In genomic region chr18:78603102-78603501, GRCh38 we compare ENCODE assay signal across 24 cellular contexts.
"Had no signal": no experiment of that assay in that cellular context is flagged by ENCODE, and none has a peak within 500 bp of the region (broad histone marks: within the 10 kb centered on the region; RNA-seq: fewer than 3 reads in every experiment).

No MANE protein-coding gene starts in this region.

- H3K4me1 Mint-ChIP-seq: naive thymus-derived CD4-positive, alpha-beta T cell; stimulated activated memory B cell treated with anti-CD40 and anti-IgM and Interleukin-4, amounts not matched to agents 10 μg/mL and 1 μg/mL and 100 μg/mL, for 72 hours; stimulated activated naive CD8-positive, alpha-beta T cell treated with anti-CD3 and anti-CD28 coated beads, Interleukin-15, amount 100 ng/mL, for 72 hours had no signal

- ATAC-seq: mucosa of descending colon; naive thymus-derived CD4-positive, alpha-beta T cell; natural killer cell treated with Interleukin-12 subunit alpha and Interleukin-12 subunit beta and Interleukin-15 and Interleukin-18, amount 100 ng/mL, for 72 hours; stimulated activated memory B cell treated with anti-CD40 and anti-IgM and Interleukin-4, amounts not matched to agents 10 μg/mL and 1 μg/mL and 100 μg/mL, for 72 hours; stimulated activated naive CD8-positive, alpha-beta T cell treated with anti-CD3 and anti-CD28 coated beads, Interleukin-15, amount 100 ng/mL, for 72 hours had no signal

- H3K27me3 ChIP-seq: right atrium auricular region, right lobe of liver, transverse colon, upper lobe of left lung had no signal

- H3K4me3 ChIP-seq: left ventricle myocardium inferior, lung, mucosa of descending colon, right atrium auricular region, right lobe of liver, smooth muscle cell, transverse colon, upper lobe of left lung had no signal

- H3K4me2 ChIP-seq: smooth muscle cell had no signal

- DNase-seq: hippocampal formation; kidney; left ventricle myocardium inferior; mesendoderm; midbrain; mucosa of descending colon; naive thymus-derived CD4-positive, alpha-beta T cell; right lobe of liver; stimulated activated CD4-positive, alpha-beta T cell treated with anti-CD3 and anti-CD28 coated beads, Interleukin-1b, Interleukin-23, amount 100 ng/mL, for 48 hours; stimulated activated CD4-positive, alpha-beta T cell treated with anti-CD3 and anti-CD28 coated beads, Interleukin-2, amount 100 ng/mL, for 48 hours; stimulated activated CD4-positive, alpha-beta T cell treated with anti-CD3 and anti-CD28 coated beads, Interleukin-4, amount 100 ng/mL, for 4 hours; stimulated activated CD8-positive, alpha-beta memory T cell treated with anti-CD3 and anti-CD28 coated beads, Interleukin-4, amount 100 ng/mL, for 48 hours; stimulated activated naive CD4-positive, alpha-beta T cell treated with Interleukin-2 at 50 U/mL for 16 hours; stimulated activated naive CD8-positive, alpha-beta T cell treated with anti-CD3 and anti-CD28 coated beads, Interleukin-15, amount 100 ng/mL, for 72 hours; substantia nigra; transverse colon; upper lobe of left lung had no signal

- H3K4me3 Mint-ChIP-seq: naive thymus-derived CD4-positive, alpha-beta T cell; natural killer cell treated with Interleukin-12 subunit alpha and Interleukin-12 subunit beta and Interleukin-15 and Interleukin-18, amount 100 ng/mL, for 72 hours; neural crest cell; stimulated activated memory B cell treated with anti-CD40 and anti-IgM and Interleukin-4, amounts not matched to agents 10 μg/mL and 1 μg/mL and 100 μg/mL, for 72 hours; stimulated activated naive CD8-positive, alpha-beta T cell treated with anti-CD3 and anti-CD28 coated beads, Interleukin-15, amount 100 ng/mL, for 72 hours had no signal

- H3K27ac ChIP-seq: left ventricle myocardium inferior, right atrium auricular region, right lobe of liver, transverse colon, upper lobe of left lung had no signal

- H3K36me3 ChIP-seq: left ventricle myocardium inferior, right atrium auricular region, right lobe of liver, transverse colon, upper lobe of left lung had no signal

- H3K27ac Mint-ChIP-seq: natural killer cell treated with Interleukin-12 subunit alpha and Interleukin-12 subunit beta and Interleukin-15 and Interleukin-18, amount 100 ng/mL, for 72 hours; progenitor cell of endocrine pancreas; stimulated activated memory B cell treated with anti-CD40 and anti-IgM and Interleukin-4, amounts not matched to agents 10 μg/mL and 1 μg/mL and 100 μg/mL, for 72 hours had no signal

- H3K27me3 Mint-ChIP-seq: stimulated activated memory B cell treated with anti-CD40 and anti-IgM and Interleukin-4, amounts not matched to agents 10 μg/mL and 1 μg/mL and 100 μg/mL, for 72 hours had no signal

- H3K9me3 ChIP-seq: right atrium auricular region, right lobe of liver, transverse colon, upper lobe of left lung had no signal

- H3K36me3 Mint-ChIP-seq: naive thymus-derived CD4-positive, alpha-beta T cell; natural killer cell treated with Interleukin-12 subunit alpha and Interleukin-12 subunit beta and Interleukin-15 and Interleukin-18, amount 100 ng/mL, for 72 hours; stimulated activated memory B cell treated with anti-CD40 and anti-IgM and Interleukin-4, amounts not matched to agents 10 μg/mL and 1 μg/mL and 100 μg/mL, for 72 hours had no signal

- H3K4me1 ChIP-seq: left ventricle myocardium inferior, right atrium auricular region, right lobe of liver, transverse colon, upper lobe of left lung had no signal
